21 cellular contexts compared by ENCODE assay signal in the genomic region with DNA sequence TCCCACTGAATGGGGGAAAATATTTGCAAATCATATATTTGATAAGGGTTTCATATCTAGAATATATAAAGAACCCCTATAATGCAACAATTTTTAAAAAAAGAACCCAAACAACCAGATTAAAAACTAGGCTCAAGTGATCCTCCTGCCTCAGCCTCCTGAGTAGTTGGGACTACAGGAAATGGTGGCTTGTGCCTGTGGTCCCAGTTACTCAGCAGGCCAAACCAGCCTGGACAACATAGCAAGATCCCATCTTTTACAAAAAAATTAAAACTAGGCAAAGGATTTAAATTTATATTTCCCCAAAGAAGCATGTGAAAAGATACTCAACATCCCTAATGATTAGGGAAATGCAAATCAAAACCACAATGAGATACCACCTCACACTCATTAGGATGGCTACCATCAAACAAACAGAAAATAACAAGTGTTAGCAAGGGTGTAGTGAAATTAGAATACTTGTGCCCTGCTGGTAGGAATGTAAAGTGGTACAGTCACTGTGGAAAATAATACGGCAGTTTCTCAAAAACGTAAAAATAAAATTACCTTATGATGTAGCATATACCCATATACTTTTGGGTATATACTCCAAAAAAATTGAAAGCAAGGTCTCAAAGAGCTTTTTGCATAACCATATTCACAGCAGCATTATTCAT. TPM values are rescaled to one million over a fixed set of nuclear protein-coding genes. Genes with fewer than 3 reads are reported as not detected.
A peak's percentile ranks its signal among the peaks of the same experiment; 100 is the strongest.
DNase-seq lines count a peak whose midpoint lies in the region; TF ChIP-seq lines count a peak whose summit lies in the region.
"Had no signal": no experiment of that assay in that cellular context is flagged by ENCODE, and none has a peak within 500 bp of the region (broad histone marks: within the 10 kb centered on the region; RNA-seq: fewer than 3 reads in every experiment).

No MANE protein-coding gene starts in this region.

- H2BK120ac ChIP-seq in H9 (ENCODE audit: low read depth, low read length, poor library complexity, severe bottlenecking), result no peak overlapping the region

- H2AK5ac ChIP-seq in H9 (ENCODE audit: insufficient read length, low read length), result no peak overlapping the region

- no peak overlapping the region for H3K4me3 Mint-ChIP-seq in H9
- H3K4me3 Mint-ChIP-seq in progenitor cell of endocrine pancreas (ENCODE audit: low read depth), result no peak overlapping the region
- H3K4me3 Mint-ChIP-seq in activated CD4-positive, alpha-beta T cell treated with anti-CD3 and anti-CD28 coated beads, Interleukin-2, amount 10 ng/mL, durations not matched to agents 7 days and 5 days, result no peak overlapping the region
- H3K4me3 Mint-ChIP-seq: activated naive CD8-positive, alpha-beta T cell; activated T-cell treated with anti-CD3 and anti-CD28 coated beads, Interleukin-2, amount 50 U/mL, for 72 hours; stimulated activated naive CD8-positive, alpha-beta T cell treated with anti-CD3 and anti-CD28 coated beads, Interleukin-15, amount 100 ng/mL, for 72 hours had no signal

- no peak overlapping the region for H3K14ac ChIP-seq in H9 (ENCODE audit: insufficient read depth, low read length)

- H2BK20ac ChIP-seq in H9 (ENCODE audit: low read depth, low read length, poor library complexity, severe bottlenecking), result no peak overlapping the region

- H3K4me1 Mint-ChIP-seq in H9, result peaks cover 8 to 10% of the 10 kb centered on the region in 2 experiments
- H3K4me1 Mint-ChIP-seq in progenitor cell of endocrine pancreas (ENCODE audit: low read depth), result peaks cover 14% of the 10 kb centered on the region
- no peaks in the 10 kb centered on the region for H3K4me1 Mint-ChIP-seq in activated CD4-positive, alpha-beta T cell treated with anti-CD3 and anti-CD28 coated beads, Interleukin-2, amount 10 ng/mL, durations not matched to agents 7 days and 5 days
- H3K4me1 Mint-ChIP-seq: stimulated activated naive CD8-positive, alpha-beta T cell treated with anti-CD3 and anti-CD28 coated beads, Interleukin-15, amount 100 ng/mL, for 72 hours had no signal

- no peak for DNase-seq in H9
- DNase-seq in astrocyte of the spinal cord (ENCODE audit: low read depth, low spot score), result no peak
- no peak for DNase-seq in fibroblast of villous mesenchyme (ENCODE audit: low read depth)
- no peak for DNase-seq in progenitor cell of endocrine pancreas (ENCODE audit: low spot score, unreplicated experiment)
- DNase-seq in ecto neural progenitor cell (ENCODE audit: low spot score), result no peak
- DNase-seq in stimulated activated naive CD4-positive, alpha-beta T cell treated with Interleukin-2 at 50 U/mL for 16 hours (lab: John Stamatoyannopoulos, UW), result no peak
- no peak for DNase-seq in AG08395 (ENCODE audit: low spot score)
- no peak for DNase-seq in activated CD4-positive, alpha-beta T cell treated with anti-CD3 and anti-CD28 coated beads, Interleukin-2, amount 10 ng/mL, durations not matched to agents 7 days and 5 days
- DNase-seq: activated CD8-positive, alpha-beta memory T cell treated with anti-CD3 and anti-CD28 coated beads for 24 hours; activated T-cell treated with anti-CD3 and anti-CD28 coated beads, Interleukin-2, amount 50 U/mL, for 72 hours; body of pancreas; C1 segment of cervical spinal cord; GF-D8; head of caudate nucleus; NCI-H146; NCI-H2171 treated with DMSO at 0.1 percent for 48 hours; stimulated activated CD4-positive, alpha-beta T cell treated with anti-CD3 and anti-CD28 coated beads, Interleukin-1b, Interleukin-23, amount 100 ng/mL, for 48 hours; stimulated activated naive CD8-positive, alpha-beta T cell treated with anti-CD3 and anti-CD28 coated beads, Interleukin-15, amount 100 ng/mL, for 72 hours; T-helper 9 cell; transverse colon had no signal

- H3K9me3 ChIP-seq in H9 (ENCODE audit: control insufficient read depth, low read depth, low read length), result no peaks in the 10 kb centered on the region
- H3K9me3 ChIP-seq: body of pancreas, transverse colon had no signal

- H3T11ph ChIP-seq in H9 (ENCODE audit: low read length), result no peak overlapping the region

- H3K79me1 ChIP-seq in H9 (ENCODE audit: insufficient read depth, low read depth, low read length, poor library complexity, severe bottlenecking), result no peaks in the 10 kb centered on the region

- CTCF ChIA-PET in activated CD4-positive, alpha-beta T cell treated with anti-CD3 and anti-CD28 coated beads, Interleukin-2, amount 10 ng/mL, durations not matched to agents 7 days and 5 days (lab: Charles Lee), result interaction anchor here (0.6 to 0.7 kb wide), 2 partner anchors 118 to 342 kb away, joined by 3 read pairs; no protein-coding TSS in a partner anchor

- H3K27ac ChIP-seq in H9 (ENCODE audit: insufficient read length, low read depth, low read length), result no peak overlapping the region
- H3K27ac ChIP-seq: body of pancreas, transverse colon had no signal

- TF ChIP-seq CTCF in H9 (conservative IDR thresholded peaks at IDR 0.05) (peak; percentile 47; the same call in 2 of the 3 replicates), astrocyte of the spinal cord (IDR thresholded peaks at IDR 0.05; ENCODE audit: low read depth, low read length) (peak; percentile 12), fibroblast of villous mesenchyme (IDR thresholded peaks at IDR 0.05; ENCODE audit: insufficient read depth, low read depth, low read length) (peak; percentile 38), progenitor cell of endocrine pancreas (IDR thresholded peaks at IDR 0.05; ENCODE audit: unreplicated experiment) (peak; percentile 34)

- H3K4ac ChIP-seq in H9 (ENCODE audit: low read depth, low read length), result no peak overlapping the region

- no peaks in the 10 kb centered on the region for H4K20me1 ChIP-seq in H9 (ENCODE audit: control insufficient read depth, insufficient read depth, insufficient read length)

- H4K91ac ChIP-seq in H9 (ENCODE audit: insufficient read length, low read depth, low read length), result no peak overlapping the region

- no peaks in the 10 kb centered on the region for H3K4me1 ChIP-seq in H9 (ENCODE audit: insufficient read depth, low read length)
- H3K4me1 ChIP-seq: body of pancreas had no signal

- H2BK5ac ChIP-seq in H9 (ENCODE audit: insufficient read length, low read length), result no peak overlapping the region

- no peaks in the 10 kb centered on the region for H3K27me3 ChIP-seq in H9 (ENCODE audit: insufficient read depth, low read length)
- H3K27me3 ChIP-seq: body of pancreas, transverse colon had no signal

- no peak overlapping the region for H3K18ac ChIP-seq in H9 (ENCODE audit: insufficient read length, low read depth, low read length)

- no peak overlapping the region for H3K4me2 ChIP-seq in H9 (ENCODE audit: insufficient read depth, insufficient read length, low read length)

- H3K36me3 Mint-ChIP-seq in H9 (ENCODE audit: insufficient read depth in 1 of 3, low read depth in 3 of 3) (peaks cover 0 to 8% (median 0%) of the 10 kb centered on the region in 3 experiments; a peak in 1 of 7 replicates), progenitor cell of endocrine pancreas (ENCODE audit: insufficient read depth) (peaks cover 9% of the 10 kb centered on the region)
- H3K36me3 Mint-ChIP-seq in activated CD4-positive, alpha-beta T cell treated with anti-CD3 and anti-CD28 coated beads, Interleukin-2, amount 10 ng/mL, durations not matched to agents 7 days and 5 days (ENCODE audit: low read depth), result no peaks in the 10 kb centered on the region

- no peak overlapping the region for H4K5ac ChIP-seq in H9 (ENCODE audit: insufficient read length, low read depth, low read length)

- no peak overlapping the region for H4K8ac ChIP-seq in H9 (replicated peaks; ENCODE audit: insufficient read length, low read depth, low read length)

- POLR2A ChIA-PET in activated CD4-positive, alpha-beta T cell treated with anti-CD3 and anti-CD28 coated beads, Interleukin-2, amount 10 ng/mL, durations not matched to agents 7 days and 5 days (lab: Charles Lee), result interaction anchor here (0.7 kb wide), 1 partner anchor 9 kb away, joined by 3 read pairs; no protein-coding TSS in a partner anchor

- no peak overlapping the region for H2AFZ ChIP-seq in H9 (ENCODE audit: low read length)

- no peak overlapping the region for H3K23ac ChIP-seq in H9 (ENCODE audit: insufficient read length, low read depth, low read length)

- no peak overlapping the region for H3K56ac ChIP-seq in H9 (ENCODE audit: insufficient read length, low read depth, low read length)

- H3K27ac Mint-ChIP-seq in H9, result no peak overlapping the region; a peak in 1 of 7 replicates
- no peak overlapping the region for H3K27ac Mint-ChIP-seq in progenitor cell of endocrine pancreas
- no peak overlapping the region for H3K27ac Mint-ChIP-seq in activated CD4-positive, alpha-beta T cell treated with anti-CD3 and anti-CD28 coated beads, Interleukin-2, amount 10 ng/mL, durations not matched to agents 7 days and 5 days
- H3K27ac Mint-ChIP-seq: activated naive CD8-positive, alpha-beta T cell had no signal

- peaks cover 2% of the 10 kb centered on the region; the same call in 1 of the 2 replicates for H3K27me3 Mint-ChIP-seq in H9 (ENCODE audit: low read depth)
- no peaks in the 10 kb centered on the region for H3K27me3 Mint-ChIP-seq in progenitor cell of endocrine pancreas
- no peaks in the 10 kb centered on the region for H3K27me3 Mint-ChIP-seq in activated CD4-positive, alpha-beta T cell treated with anti-CD3 and anti-CD28 coated beads, Interleukin-2, amount 10 ng/mL, durations not matched to agents 7 days and 5 days
- H3K27me3 Mint-ChIP-seq: activated naive CD8-positive, alpha-beta T cell; stimulated activated naive CD8-positive, alpha-beta T cell treated with anti-CD3 and anti-CD28 coated beads, Interleukin-15, amount 100 ng/mL, for 72 hours had no signal

- no peaks in the 10 kb centered on the region for H3K9me3 Mint-ChIP-seq in H9
- H3K9me3 Mint-ChIP-seq in progenitor cell of endocrine pancreas (ENCODE audit: low read depth), result peaks cover 4% of the 10 kb centered on the region
- H3K9me3 Mint-ChIP-seq in activated CD4-positive, alpha-beta T cell treated with anti-CD3 and anti-CD28 coated beads, Interleukin-2, amount 10 ng/mL, durations not matched to agents 7 days and 5 days, result no peaks in the 10 kb centered on the region
- H3K9me3 Mint-ChIP-seq: activated T-cell treated with anti-CD3 and anti-CD28 coated beads, Interleukin-2, amount 50 U/mL, for 72 hours; stimulated activated naive CD8-positive, alpha-beta T cell treated with anti-CD3 and anti-CD28 coated beads, Interleukin-15, amount 100 ng/mL, for 72 hours had no signal

- no peak overlapping the region for H3K4me3 ChIP-seq in astrocyte of the spinal cord (ENCODE audit: low read depth, low read length)
- H3K4me3 ChIP-seq in fibroblast of villous mesenchyme (ENCODE audit: low read depth, low read length), result no peak overlapping the region
- H3K4me3 ChIP-seq: body of pancreas, transverse colon had no signal

- no peaks in the 10 kb centered on the region for H3K23me2 ChIP-seq in H9 (ENCODE audit: insufficient read length, low read depth, low read length, poor library complexity, severe bottlenecking)

- H3K79me2 ChIP-seq in H9 (ENCODE audit: insufficient read depth, low read length), result no peaks in the 10 kb centered on the region

- no peak overlapping the region for H2BK15ac ChIP-seq in H9 (ENCODE audit: low read depth, low read length)

- WGBS in H9 (ENCODE audit: extremely low coverage, insufficient read length, low lambda C conversion rate), result no CpG with 5 or more reads among the region's 2 CpGs

- in situ Hi-C loops in astrocyte of the spinal cord (cut with HindIII; ENCODE audit: low sequenced_read_pairs), result no loop called here

- no peak overlapping the region for H3K9ac ChIP-seq in H9 (ENCODE audit: extremely low read depth, insufficient read length, low read length)

- no peak overlapping the region for H2BK12ac ChIP-seq in H9 (ENCODE audit: insufficient read length, low read depth, low read length)

RNA-seq across cellular contexts. Expression of a gene that starts 19.7 kb away (rescaled TPM):
- total RNA-seq in H9 (2021) (76.0 and 81.9 TPM in 2 replicates), fibroblast of villous mesenchyme (43.5 and 93.7 TPM in 2 replicates), progenitor cell of endocrine pancreas (94.4 and 94.5 TPM in 2 replicates)
- total RNA-seq in activated CD4-positive, alpha-beta T cell treated with anti-CD3 and anti-CD28 coated beads, Interleukin-2, amount 10 ng/mL, durations not matched to agents 7 days and 5 days, result 10 to 100 TPM; 23.5 to 29.4 TPM
